In the genomic region with DNA sequence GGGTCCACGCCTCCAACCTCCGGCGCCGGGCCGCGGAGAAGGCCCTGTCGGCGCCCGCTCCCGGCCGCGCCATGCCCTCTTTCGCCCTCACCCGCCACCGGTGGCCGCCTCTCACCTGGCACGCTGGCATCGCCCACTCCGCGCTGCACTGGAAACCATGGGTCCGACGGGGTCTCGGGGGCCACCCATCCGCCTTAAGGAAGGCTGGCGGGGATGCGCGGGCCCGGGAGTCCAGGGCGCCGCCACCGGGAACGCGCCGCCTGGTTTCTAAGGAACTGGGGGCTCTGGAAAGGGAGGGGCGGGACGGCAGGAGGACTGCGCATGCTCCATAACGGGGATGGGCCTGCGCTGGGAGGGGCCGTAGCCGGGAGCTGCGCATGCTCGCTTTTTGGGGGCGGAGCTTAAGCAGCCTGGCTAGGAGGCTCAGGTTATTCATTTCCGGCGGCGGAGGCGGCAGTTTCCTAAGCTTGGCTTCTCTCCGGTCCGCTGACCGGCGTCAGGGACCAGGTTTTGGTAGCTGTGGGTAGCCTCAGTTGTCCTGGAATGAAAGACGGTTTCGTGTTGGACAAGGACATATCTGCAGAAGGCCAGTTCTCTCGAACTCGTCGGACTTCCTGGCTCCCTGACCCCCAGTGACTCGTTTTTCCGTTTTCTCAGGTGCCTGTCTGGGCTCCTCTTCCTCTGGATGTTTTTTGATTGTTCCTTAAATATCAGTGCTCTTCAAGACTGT, we compare ENCODE assay signal across 1 cellular context.
TF ChIP-seq lines count a peak whose summit lies in the region.

A gene with protein sequence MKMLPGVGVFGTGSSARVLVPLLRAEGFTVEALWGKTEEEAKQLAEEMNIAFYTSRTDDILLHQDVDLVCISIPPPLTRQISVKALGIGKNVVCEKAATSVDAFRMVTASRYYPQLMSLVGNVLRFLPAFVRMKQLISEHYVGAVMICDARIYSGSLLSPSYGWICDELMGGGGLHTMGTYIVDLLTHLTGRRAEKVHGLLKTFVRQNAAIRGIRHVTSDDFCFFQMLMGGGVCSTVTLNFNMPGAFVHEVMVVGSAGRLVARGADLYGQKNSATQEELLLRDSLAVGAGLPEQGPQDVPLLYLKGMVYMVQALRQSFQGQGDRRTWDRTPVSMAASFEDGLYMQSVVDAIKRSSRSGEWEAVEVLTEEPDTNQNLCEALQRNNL (minus strand): TSS at position 269 of the 730 bp plus-strand sequence. CDS start 33,601 bp downstream, outside the sequence.

TF ChIP-seq in HepG2, 621 proteins besides CTCF, POLR2A, EP300 and RAD21 (continued from another document and continues in another):
- 0 out of 2 replicates have a peak, but pooled peaks have one; percentile 87 for TF ChIP-seq ZNF83 (CRISPR knock-in tag; IDR thresholded peaks at IDR 0.05; ENCODE audit: borderline replicate concordance)
- TF ChIP-seq, protein P1, sequence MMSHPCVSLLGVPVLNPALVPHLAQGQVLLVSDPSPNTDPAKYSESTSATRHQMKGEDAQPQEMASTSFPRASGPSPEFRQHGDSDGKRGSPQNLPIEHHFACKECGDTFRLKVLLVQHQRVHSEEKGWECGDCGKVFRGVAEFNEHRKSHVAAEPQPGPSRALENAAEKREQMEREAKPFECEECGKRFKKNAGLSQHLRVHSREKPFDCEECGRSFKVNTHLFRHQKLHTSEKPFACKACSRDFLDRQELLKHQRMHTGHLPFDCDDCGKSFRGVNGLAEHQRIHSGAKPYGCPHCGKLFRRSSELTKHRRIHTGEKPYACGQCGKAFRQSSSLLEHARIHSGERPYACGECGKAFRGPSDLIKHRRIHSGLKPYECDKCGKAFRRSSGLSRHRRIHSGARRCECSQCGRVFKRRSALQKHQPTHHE (CRISPR knock-in tag; IDR thresholded peaks at IDR 0.05; ENCODE audit: borderline replicate concordance) = no peak
- TF ChIP-seq HNRNPK (IDR thresholded peaks at IDR 0.05; ENCODE audit: low read depth, low read length, poor library complexity, severe bottlenecking) = peak; percentile 48
- TF ChIP-seq HOXD1 (CRISPR knock-in tag; IDR thresholded peaks at IDR 0.05) = peak; percentile 39; the same call in 1 of the 2 replicates
- TF ChIP-seq CHD4 (IDR thresholded peaks at IDR 0.05; ENCODE audit: borderline replicate concordance, low read length) = no peak
- TF ChIP-seq, protein P2, sequence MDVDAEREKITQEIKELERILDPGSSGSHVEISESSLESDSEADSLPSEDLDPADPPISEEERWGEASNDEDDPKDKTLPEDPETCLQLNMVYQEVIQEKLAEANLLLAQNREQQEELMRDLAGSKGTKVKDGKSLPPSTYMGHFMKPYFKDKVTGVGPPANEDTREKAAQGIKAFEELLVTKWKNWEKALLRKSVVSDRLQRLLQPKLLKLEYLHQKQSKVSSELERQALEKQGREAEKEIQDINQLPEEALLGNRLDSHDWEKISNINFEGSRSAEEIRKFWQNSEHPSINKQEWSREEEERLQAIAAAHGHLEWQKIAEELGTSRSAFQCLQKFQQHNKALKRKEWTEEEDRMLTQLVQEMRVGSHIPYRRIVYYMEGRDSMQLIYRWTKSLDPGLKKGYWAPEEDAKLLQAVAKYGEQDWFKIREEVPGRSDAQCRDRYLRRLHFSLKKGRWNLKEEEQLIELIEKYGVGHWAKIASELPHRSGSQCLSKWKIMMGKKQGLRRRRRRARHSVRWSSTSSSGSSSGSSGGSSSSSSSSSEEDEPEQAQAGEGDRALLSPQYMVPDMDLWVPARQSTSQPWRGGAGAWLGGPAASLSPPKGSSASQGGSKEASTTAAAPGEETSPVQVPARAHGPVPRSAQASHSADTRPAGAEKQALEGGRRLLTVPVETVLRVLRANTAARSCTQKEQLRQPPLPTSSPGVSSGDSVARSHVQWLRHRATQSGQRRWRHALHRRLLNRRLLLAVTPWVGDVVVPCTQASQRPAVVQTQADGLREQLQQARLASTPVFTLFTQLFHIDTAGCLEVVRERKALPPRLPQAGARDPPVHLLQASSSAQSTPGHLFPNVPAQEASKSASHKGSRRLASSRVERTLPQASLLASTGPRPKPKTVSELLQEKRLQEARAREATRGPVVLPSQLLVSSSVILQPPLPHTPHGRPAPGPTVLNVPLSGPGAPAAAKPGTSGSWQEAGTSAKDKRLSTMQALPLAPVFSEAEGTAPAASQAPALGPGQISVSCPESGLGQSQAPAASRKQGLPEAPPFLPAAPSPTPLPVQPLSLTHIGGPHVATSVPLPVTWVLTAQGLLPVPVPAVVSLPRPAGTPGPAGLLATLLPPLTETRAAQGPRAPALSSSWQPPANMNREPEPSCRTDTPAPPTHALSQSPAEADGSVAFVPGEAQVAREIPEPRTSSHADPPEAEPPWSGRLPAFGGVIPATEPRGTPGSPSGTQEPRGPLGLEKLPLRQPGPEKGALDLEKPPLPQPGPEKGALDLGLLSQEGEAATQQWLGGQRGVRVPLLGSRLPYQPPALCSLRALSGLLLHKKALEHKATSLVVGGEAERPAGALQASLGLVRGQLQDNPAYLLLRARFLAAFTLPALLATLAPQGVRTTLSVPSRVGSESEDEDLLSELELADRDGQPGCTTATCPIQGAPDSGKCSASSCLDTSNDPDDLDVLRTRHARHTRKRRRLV (CRISPR knock-in tag; IDR thresholded peaks at IDR 0.05) = peak; percentile 47
- TF ChIP-seq, protein P3, sequence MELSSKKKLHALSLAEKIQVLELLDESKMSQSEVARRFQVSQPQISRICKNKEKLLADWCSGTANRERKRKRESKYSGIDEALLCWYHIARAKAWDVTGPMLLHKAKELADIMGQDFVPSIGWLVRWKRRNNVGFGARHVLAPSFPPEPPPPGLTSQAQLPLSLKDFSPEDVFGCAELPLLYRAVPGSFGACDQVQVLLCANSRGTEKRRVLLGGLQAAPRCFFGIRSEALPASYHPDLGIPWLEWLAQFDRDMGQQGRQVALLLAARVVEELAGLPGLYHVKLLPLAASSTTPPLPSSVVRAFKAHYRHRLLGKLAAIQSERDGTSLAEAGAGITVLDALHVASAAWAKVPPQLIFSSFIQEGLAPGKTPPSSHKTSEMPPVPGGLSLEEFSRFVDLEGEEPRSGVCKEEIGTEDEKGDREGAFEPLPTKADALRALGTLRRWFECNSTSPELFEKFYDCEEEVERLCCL (CRISPR knock-in tag; IDR thresholded peaks at IDR 0.05; ENCODE audit: borderline replicate concordance) = peak; percentile 86; the same call in 1 of the 2 replicates
- no peak for TF ChIP-seq ZNF34 (CRISPR knock-in tag; IDR thresholded peaks at IDR 0.05; ENCODE audit: borderline replicate concordance)
- no peak for TF ChIP-seq ZNF3 (CRISPR knock-in tag; IDR thresholded peaks at IDR 0.05)
- 0 out of 2 replicates have a peak, but pooled peaks have one; percentile 24 for TF ChIP-seq THYN1 (CRISPR knock-in tag; IDR thresholded peaks at IDR 0.05; ENCODE audit: borderline replicate concordance, low read depth)
- TF ChIP-seq, protein P4, sequence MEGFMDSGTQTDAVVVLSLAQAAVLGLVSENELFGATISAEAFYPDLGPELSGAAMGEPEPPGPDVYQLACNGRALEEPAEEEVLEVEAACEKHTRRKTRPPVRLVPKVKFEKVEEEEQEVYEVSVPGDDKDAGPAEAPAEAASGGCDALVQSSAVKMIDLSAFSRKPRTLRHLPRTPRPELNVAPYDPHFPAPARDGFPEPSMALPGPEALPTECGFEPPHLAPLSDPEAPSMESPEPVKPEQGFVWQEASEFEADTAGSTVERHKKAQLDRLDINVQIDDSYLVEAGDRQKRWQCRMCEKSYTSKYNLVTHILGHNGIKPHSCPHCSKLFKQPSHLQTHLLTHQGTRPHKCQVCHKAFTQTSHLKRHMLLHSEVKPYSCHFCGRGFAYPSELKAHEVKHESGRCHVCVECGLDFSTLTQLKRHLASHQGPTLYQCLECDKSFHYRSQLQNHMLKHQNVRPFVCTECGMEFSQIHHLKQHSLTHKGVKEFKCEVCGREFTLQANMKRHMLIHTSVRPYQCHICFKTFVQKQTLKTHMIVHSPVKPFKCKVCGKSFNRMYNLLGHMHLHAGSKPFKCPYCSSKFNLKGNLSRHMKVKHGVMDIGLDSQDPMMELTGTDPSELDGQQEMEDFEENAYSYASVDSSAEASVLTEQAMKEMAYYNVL (CRISPR knock-in tag; IDR thresholded peaks at IDR 0.05; ENCODE audit: borderline replicate concordance) = no peak
- TF ChIP-seq, protein P5, sequence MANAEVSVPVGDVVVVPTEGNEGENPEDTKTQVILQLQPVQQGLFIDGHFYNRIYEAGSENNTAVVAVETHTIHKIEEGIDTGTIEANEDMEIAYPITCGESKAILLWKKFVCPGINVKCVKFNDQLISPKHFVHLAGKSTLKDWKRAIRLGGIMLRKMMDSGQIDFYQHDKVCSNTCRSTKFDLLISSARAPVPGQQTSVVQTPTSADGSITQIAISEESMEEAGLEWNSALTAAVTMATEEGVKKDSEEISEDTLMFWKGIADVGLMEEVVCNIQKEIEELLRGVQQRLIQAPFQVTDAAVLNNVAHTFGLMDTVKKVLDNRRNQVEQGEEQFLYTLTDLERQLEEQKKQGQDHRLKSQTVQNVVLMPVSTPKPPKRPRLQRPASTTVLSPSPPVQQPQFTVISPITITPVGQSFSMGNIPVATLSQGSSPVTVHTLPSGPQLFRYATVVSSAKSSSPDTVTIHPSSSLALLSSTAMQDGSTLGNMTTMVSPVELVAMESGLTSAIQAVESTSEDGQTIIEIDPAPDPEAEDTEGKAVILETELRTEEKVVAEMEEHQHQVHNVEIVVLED (CRISPR knock-in tag; IDR thresholded peaks at IDR 0.05; ENCODE audit: borderline replicate concordance) = peak; percentile 53
- no peak for TF ChIP-seq ZNF292 (CRISPR knock-in tag; IDR thresholded peaks at IDR 0.05; ENCODE audit: borderline replicate concordance, low read depth)
- peak; percentile 53 for TF ChIP-seq BCL6 (CRISPR knock-in tag; IDR thresholded peaks at IDR 0.05)
- no peak for TF ChIP-seq CHD2 (IDR thresholded peaks at IDR 0.05; ENCODE audit: low read depth, low read length)
- TF ChIP-seq, protein P6, sequence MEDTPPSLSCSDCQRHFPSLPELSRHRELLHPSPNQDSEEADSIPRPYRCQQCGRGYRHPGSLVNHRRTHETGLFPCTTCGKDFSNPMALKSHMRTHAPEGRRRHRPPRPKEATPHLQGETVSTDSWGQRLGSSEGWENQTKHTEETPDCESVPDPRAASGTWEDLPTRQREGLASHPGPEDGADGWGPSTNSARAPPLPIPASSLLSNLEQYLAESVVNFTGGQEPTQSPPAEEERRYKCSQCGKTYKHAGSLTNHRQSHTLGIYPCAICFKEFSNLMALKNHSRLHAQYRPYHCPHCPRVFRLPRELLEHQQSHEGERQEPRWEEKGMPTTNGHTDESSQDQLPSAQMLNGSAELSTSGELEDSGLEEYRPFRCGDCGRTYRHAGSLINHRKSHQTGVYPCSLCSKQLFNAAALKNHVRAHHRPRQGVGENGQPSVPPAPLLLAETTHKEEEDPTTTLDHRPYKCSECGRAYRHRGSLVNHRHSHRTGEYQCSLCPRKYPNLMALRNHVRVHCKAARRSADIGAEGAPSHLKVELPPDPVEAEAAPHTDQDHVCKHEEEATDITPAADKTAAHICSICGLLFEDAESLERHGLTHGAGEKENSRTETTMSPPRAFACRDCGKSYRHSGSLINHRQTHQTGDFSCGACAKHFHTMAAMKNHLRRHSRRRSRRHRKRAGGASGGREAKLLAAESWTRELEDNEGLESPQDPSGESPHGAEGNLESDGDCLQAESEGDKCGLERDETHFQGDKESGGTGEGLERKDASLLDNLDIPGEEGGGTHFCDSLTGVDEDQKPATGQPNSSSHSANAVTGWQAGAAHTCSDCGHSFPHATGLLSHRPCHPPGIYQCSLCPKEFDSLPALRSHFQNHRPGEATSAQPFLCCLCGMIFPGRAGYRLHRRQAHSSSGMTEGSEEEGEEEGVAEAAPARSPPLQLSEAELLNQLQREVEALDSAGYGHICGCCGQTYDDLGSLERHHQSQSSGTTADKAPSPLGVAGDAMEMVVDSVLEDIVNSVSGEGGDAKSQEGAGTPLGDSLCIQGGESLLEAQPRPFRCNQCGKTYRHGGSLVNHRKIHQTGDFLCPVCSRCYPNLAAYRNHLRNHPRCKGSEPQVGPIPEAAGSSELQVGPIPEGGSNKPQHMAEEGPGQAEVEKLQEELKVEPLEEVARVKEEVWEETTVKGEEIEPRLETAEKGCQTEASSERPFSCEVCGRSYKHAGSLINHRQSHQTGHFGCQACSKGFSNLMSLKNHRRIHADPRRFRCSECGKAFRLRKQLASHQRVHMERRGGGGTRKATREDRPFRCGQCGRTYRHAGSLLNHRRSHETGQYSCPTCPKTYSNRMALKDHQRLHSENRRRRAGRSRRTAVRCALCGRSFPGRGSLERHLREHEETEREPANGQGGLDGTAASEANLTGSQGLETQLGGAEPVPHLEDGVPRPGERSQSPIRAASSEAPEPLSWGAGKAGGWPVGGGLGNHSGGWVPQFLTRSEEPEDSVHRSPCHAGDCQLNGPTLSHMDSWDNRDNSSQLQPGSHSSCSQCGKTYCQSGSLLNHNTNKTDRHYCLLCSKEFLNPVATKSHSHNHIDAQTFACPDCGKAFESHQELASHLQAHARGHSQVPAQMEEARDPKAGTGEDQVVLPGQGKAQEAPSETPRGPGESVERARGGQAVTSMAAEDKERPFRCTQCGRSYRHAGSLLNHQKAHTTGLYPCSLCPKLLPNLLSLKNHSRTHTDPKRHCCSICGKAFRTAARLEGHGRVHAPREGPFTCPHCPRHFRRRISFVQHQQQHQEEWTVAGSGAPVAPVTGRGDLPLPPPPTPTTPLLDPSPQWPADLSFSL (CRISPR knock-in tag; IDR thresholded peaks at IDR 0.05) = no peak
- TF ChIP-seq, protein P7, sequence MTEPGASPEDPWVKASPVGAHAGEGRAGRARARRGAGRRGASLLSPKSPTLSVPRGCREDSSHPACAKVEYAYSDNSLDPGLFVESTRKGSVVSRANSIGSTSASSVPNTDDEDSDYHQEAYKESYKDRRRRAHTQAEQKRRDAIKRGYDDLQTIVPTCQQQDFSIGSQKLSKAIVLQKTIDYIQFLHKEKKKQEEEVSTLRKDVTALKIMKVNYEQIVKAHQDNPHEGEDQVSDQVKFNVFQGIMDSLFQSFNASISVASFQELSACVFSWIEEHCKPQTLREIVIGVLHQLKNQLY (CRISPR knock-in tag; IDR thresholded peaks at IDR 0.05) = 0 out of 2 replicates have a peak, but pooled peaks have one; percentile 34
- TF ChIP-seq MAFF (IDR thresholded peaks at IDR 0.05; ENCODE audit: low read depth, low read length) = no peak
- no peak for TF ChIP-seq FOSL1 (CRISPR knock-in tag; IDR thresholded peaks at IDR 0.05; ENCODE audit: borderline replicate concordance)
- TF ChIP-seq ZSCAN22 (CRISPR knock-in tag; IDR thresholded peaks at IDR 0.05) = no peak
- TF ChIP-seq, protein P8, sequence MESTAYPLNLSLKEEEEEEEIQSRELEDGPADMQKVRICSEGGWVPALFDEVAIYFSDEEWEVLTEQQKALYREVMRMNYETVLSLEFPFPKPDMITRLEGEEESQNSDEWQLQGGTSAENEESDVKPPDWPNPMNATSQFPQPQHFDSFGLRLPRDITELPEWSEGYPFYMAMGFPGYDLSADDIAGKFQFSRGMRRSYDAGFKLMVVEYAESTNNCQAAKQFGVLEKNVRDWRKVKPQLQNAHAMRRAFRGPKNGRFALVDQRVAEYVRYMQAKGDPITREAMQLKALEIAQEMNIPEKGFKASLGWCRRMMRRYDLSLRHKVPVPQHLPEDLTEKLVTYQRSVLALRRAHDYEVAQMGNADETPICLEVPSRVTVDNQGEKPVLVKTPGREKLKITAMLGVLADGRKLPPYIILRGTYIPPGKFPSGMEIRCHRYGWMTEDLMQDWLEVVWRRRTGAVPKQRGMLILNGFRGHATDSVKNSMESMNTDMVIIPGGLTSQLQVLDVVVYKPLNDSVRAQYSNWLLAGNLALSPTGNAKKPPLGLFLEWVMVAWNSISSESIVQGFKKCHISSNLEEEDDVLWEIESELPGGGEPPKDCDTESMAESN (CRISPR knock-in tag; conservative IDR thresholded peaks at IDR 0.05) = peak; percentile 80; the same call in 1 of the 2 replicates
- peak; percentile 51; the same call in 1 of the 2 replicates for TF ChIP-seq ZNF768 (CRISPR knock-in tag; IDR thresholded peaks at IDR 0.05)
- no peak for TF ChIP-seq ZNF12 (CRISPR knock-in tag; IDR thresholded peaks at IDR 0.05)
- no peak for TF ChIP-seq MATR3 (CRISPR knock-in tag; IDR thresholded peaks at IDR 0.05)
- TF ChIP-seq ZFP90 (CRISPR knock-in tag; IDR thresholded peaks at IDR 0.05; ENCODE audit: borderline replicate concordance) = peak; percentile 85; the same call in 1 of the 2 replicates
- TF ChIP-seq FOXK1 (CRISPR knock-in tag; IDR thresholded peaks at IDR 0.05; ENCODE audit: borderline replicate concordance, low read depth) = peak; percentile 46; the same call in 1 of the 2 replicates
